8 cellular contexts compared by ENCODE assay signal in the genomic region with DNA sequence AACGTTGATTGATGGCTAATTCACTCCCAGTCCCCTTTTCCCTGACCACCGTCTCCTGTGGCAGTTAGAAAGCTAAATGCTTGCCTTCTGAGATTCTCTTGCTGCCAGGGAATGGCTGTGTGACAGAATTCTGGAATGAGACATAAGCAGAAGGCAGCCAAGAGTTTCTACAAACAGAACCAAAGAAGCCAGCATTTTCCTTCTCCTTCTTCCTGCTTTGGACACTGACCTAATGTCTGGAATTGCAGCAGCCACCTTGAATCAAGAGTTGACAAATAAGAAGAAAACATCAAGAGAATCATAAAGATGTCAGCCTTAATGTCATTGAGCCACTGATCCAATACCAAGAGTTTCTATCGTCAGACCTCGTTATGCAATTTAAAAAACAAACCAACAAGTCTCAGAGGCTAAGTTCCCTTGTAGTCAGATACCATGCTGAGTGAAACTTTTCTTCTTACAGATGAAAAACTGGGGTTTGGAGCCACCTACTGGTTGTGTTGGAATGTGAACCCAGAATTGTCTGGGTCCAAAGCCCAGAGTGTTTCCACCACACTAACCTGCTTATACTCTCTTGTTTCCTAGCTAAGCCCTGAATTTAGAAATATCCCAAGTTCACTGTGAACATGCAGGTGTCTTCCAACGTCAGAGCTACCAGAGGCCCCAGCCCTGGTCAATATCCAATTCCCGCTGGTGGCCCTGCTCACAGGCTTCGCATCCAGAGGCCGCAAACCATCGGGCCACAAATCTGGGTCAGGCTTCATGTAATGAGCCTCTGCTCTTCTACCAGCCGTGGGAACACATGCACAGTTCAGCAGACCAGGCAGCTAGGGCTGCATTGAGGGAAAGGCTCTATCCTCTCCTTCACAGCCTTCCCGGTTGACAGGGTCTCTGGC. TPM values are rescaled to one million over a fixed set of nuclear protein-coding genes. Genes with fewer than 3 reads are reported as not detected.
A peak's percentile ranks its signal among the peaks of the same experiment; 100 is the strongest.
DNase-seq lines count a peak whose midpoint lies in the region; ATAC-seq and TF ChIP-seq lines count a peak whose summit lies in the region.

No MANE protein-coding gene starts in this region.

- H3K36me3 Mint-ChIP-seq in GM23338 (ENCODE audit: low read depth), result no peaks in the 10 kb centered on the region

- H3K79me2 ChIP-seq in GM23338 (replicated peaks; ENCODE audit: insufficient read depth), result peaks cover 8% of the 10 kb centered on the region; the same call in 1 of the 2 replicates
- H3K79me2 ChIP-seq in hepatocyte, result no peaks in the 10 kb centered on the region

- no peak overlapping the region for H3K4me3 Mint-ChIP-seq in GM23338

- H3K9me2 ChIP-seq in GM23338 (ENCODE audit: insufficient read depth), result peaks cover 4% of the 10 kb centered on the region; the same call in 1 of the 2 replicates
- no peaks in the 10 kb centered on the region for H3K9me2 ChIP-seq in hepatocyte (replicated peaks; ENCODE audit: insufficient read depth)

- no peaks in the 10 kb centered on the region for H4K20me1 ChIP-seq in GM23338 (replicated peaks; ENCODE audit: insufficient read depth)
- no peaks in the 10 kb centered on the region for H4K20me1 ChIP-seq in hepatocyte (ENCODE audit: insufficient read depth, poor library complexity, severe bottlenecking)

- peak overlapping the region; percentile 65 for H3K27ac ChIP-seq in GM23338 (ENCODE audit: low read depth)
- no peak overlapping the region for H3K27ac ChIP-seq in hepatocyte

- H3K36me3 ChIP-seq in GM23338 (ENCODE audit: insufficient read depth) (no peaks in the 10 kb centered on the region; the same call in 1 of the 2 replicates), hepatocyte (replicated peaks; ENCODE audit: insufficient read depth, low read depth) (no peaks in the 10 kb centered on the region)

- H3K9me3 ChIP-seq in hepatocyte (ENCODE audit: low read depth), result no peaks in the 10 kb centered on the region

- H3K4me1 ChIP-seq in GM23338 (ENCODE audit: insufficient read depth) (peaks cover 28% of the 10 kb centered on the region), hepatocyte (ENCODE audit: insufficient read depth) (peaks cover 4% of the 10 kb centered on the region)

- no peaks in the 10 kb centered on the region for H3K9me3 Mint-ChIP-seq in GM23338

- H3K27ac Mint-ChIP-seq in GM23338, result peak overlapping the region; percentile 84

- peaks cover 2% of the 10 kb centered on the region for H3K27me3 Mint-ChIP-seq in GM23338 (ENCODE audit: insufficient read depth, low read depth, poor library complexity)

- H3F3A ChIP-seq in GM23338 (replicated peaks; ENCODE audit: low read depth), result no peaks in the 10 kb centered on the region

- TF ChIP-seq CTCF in GM23338 (conservative IDR thresholded peaks at IDR 0.05; ENCODE audit: low read depth in 2 of 2) (peak; percentile 82 to 92), astrocyte of the cerebellum (IDR thresholded peaks at IDR 0.05; ENCODE audit: low read depth, low read length, missing control alignments) (peak; percentile 74), hepatocyte (IDR thresholded peaks at IDR 0.05; ENCODE audit: poor library complexity) (peak; percentile 87)

- DNase-seq in DMS 273 treated with DMSO at 0.1 percent for 48 hours (lab: John Stamatoyannopoulos, UW) (peak; percentile 13), GM23338 (ENCODE audit: low spot score) (peak; percentile 92), NCI-H1105 (lab: John Stamatoyannopoulos, UW) (peak; percentile 78), T follicular helper cell (ENCODE audit: low read depth) (peak; percentile 41), astrocyte of the cerebellum (ENCODE audit: low read depth) (peak; percentile 70), hepatocyte (ENCODE audit: low spot score) (peak; percentile 87), sciatic nerve (ENCODE audit: low spot score) (no peak)

- ATAC-seq in GM23338 (peak; percentile 84), sciatic nerve (peak; percentile 84), GM21619 (IDR thresholded peaks at IDR 0.05; ENCODE audit: unreplicated experiment) (no peak)

- no peaks in the 10 kb centered on the region for H3K27me3 ChIP-seq in GM23338 (ENCODE audit: insufficient read depth)
- H3K27me3 ChIP-seq in hepatocyte, result no peaks in the 10 kb centered on the region

- intact Hi-C loops in sciatic nerve (cut with DNase I), result loop anchor here (10.0 kb wide), 1 partner anchor 261 kb away; no protein-coding TSS in a partner anchor

- peaks cover 37% of the 10 kb centered on the region for H3K4me1 Mint-ChIP-seq in GM23338

- in situ Hi-C loops in astrocyte of the cerebellum (cut with HindIII; ENCODE audit: low sequenced_read_pairs), result no loop called here

- H3K4me2 ChIP-seq in GM23338 (no peak overlapping the region), hepatocyte (peak overlapping the region; percentile 26)

- 56% methylated on average over 11 of the region's 11 CpGs for WGBS in hepatocyte (ENCODE audit: low lambda C conversion rate, missing lambda C conversion rate)

- H2AFZ ChIP-seq in GM23338 (no peak overlapping the region), hepatocyte (no peak overlapping the region)

- H3K4me3 ChIP-seq in GM23338 (no peak overlapping the region), astrocyte of the cerebellum (ENCODE audit: low read depth, low read length) (no peak overlapping the region), hepatocyte (no peak overlapping the region)

TF ChIP-seq in GM23338, 12 proteins besides CTCF, POLR2A, EP300 and RAD21 (continues in another document):
- no peak for TF ChIP-seq CREB1 (CRISPR knock-in tag; IDR thresholded peaks at IDR 0.05; ENCODE audit: low read depth)
- TF ChIP-seq, protein P1, sequence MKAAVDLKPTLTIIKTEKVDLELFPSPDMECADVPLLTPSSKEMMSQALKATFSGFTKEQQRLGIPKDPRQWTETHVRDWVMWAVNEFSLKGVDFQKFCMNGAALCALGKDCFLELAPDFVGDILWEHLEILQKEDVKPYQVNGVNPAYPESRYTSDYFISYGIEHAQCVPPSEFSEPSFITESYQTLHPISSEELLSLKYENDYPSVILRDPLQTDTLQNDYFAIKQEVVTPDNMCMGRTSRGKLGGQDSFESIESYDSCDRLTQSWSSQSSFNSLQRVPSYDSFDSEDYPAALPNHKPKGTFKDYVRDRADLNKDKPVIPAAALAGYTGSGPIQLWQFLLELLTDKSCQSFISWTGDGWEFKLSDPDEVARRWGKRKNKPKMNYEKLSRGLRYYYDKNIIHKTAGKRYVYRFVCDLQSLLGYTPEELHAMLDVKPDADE (IDR thresholded peaks at IDR 0.05), result no peak
- TF ChIP-seq POLR2AphosphoS5 (IDR thresholded peaks at IDR 0.05; ENCODE audit: low read depth), result no peak
- TF ChIP-seq JUNB (IDR thresholded peaks at IDR 0.05; ENCODE audit: unreplicated experiment), result no peak
- TF ChIP-seq ZNF114 (CRISPR knock-in tag; IDR thresholded peaks at IDR 0.05), result no peak

RNA-seq across cellular contexts. Expression of a gene that starts 42.5 kb away (rescaled TPM):
- total RNA-seq in GM23338 (2014; rRNA removed; shearing (Covaris generic)), result 9.0 and 14.6 TPM in 2 replicates
- polyA plus RNA-seq in GM23338 (2016; fragmentation: Nextera tagmentation; extraction: Ambion mirVana) (4.1 and 6.7 TPM in 2 replicates), hepatocyte (0.10 and 0.17 TPM in 2 replicates)
- total RNA-seq in hepatocyte (0.40 and 0.63 TPM in 2 replicates), sciatic nerve (2.6 TPM)
